8 cellular contexts compared by ENCODE assay signal in the genomic region with DNA sequence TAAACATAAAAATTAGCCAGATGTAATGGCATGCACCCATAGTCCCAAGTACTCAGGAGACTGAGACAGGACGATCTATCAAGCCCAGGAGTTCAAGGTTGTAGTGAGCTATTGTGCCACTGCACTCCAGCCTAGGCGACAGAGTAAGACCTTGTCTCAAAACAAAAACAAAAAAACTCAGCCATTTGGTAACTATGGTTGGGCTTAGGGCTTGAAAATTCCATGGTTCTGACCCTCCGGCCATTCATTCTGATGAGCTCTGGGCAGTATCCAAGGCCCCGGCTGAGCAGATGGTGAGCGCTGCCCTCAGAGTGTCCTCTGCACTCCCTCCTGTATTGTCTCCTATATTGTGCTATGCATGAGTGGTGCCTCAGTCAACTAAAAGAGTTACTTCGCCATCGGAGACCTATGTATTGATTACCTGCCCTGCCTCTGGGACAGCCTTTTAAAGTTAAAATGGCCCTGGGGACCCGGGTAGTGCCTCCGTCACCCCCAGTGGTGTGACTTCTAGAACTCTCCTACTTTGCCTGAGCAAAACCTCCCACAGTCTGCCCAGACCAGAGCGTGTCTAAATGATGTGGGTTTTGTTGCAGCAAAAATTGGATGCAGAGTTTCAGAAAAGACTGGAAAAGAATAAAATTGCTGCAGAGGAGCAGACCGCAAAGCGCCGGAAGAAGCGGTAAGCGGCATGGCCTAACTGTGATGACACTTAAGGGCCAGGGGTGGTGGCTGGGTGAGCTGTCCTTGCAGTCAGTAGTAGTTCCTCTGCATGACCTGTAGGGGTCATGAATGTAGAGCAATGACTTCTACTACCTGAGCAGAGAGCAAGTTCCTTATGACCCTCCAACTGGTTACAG. TPM values are rescaled to one million over a fixed set of nuclear protein-coding genes. Genes with fewer than 3 reads are reported as not detected.
A peak's percentile ranks its signal among the peaks of the same experiment; 100 is the strongest.
DNase-seq lines count a peak whose midpoint lies in the region; ATAC-seq and TF ChIP-seq lines count a peak whose summit lies in the region.

No MANE protein-coding gene starts in this region.

- H3K9me3 ChIP-seq in DND-41 (ENCODE audit: insufficient read depth, low read length, severe bottlenecking) (no peaks in the 10 kb centered on the region), trophoblast cell (ENCODE audit: insufficient read depth, low read depth, low read length) (no peaks in the 10 kb centered on the region)

- H3K4me3 ChIP-seq in DND-41 (ENCODE audit: low read depth in 1 of 2, low read length in 2 of 2) = no peak overlapping the region
- H3K4me3 ChIP-seq in fibroblast of pulmonary artery (replicated peaks; ENCODE audit: low read depth, low read length) = no peak overlapping the region
- no peak overlapping the region for H3K4me3 ChIP-seq in trophoblast cell (ENCODE audit: low read depth, low read length)

- H2BK120ac ChIP-seq in trophoblast cell (ENCODE audit: insufficient read depth, low read length, poor library complexity) = no peak overlapping the region

- H4K20me1 ChIP-seq in DND-41 (ENCODE audit: insufficient read depth, low read length) = peaks cover 8% of the 10 kb centered on the region; the same call in 1 of the 2 replicates

- TF ChIP-seq CTCF in DND-41 (IDR thresholded peaks at IDR 0.05; ENCODE audit: borderline replicate concordance, extremely low read depth, low read length, poor library complexity, severe bottlenecking) (peak; percentile 79), fibroblast of pulmonary artery (IDR thresholded peaks at IDR 0.05; ENCODE audit: low read length, missing control alignments) (peak; percentile 69)

- H3K79me2 ChIP-seq in DND-41 (ENCODE audit: insufficient read depth, low read length) (peaks cover 3% of the 10 kb centered on the region; the same call in 1 of the 2 replicates), trophoblast cell (ENCODE audit: control insufficient read depth, insufficient read depth, low read length, poor library complexity) (no peaks in the 10 kb centered on the region)

- no peak overlapping the region for H2BK5ac ChIP-seq in trophoblast cell (ENCODE audit: low read depth, low read length, poor library complexity)

- DNase-seq in DND-41 (peak; percentile 36), NCI-H774 (lab: John Stamatoyannopoulos, UW) (peak; percentile 13), activated T-cell treated with anti-CD3 and anti-CD28 coated beads for 1 hour (ENCODE audit: low read depth) (peak; percentile 22), fibroblast of pulmonary artery (ENCODE audit: low read depth) (peak; percentile 69), trophoblast cell (peak; percentile 69 to 81), midbrain (lab: John Stamatoyannopoulos, UW) (no peak)

- ATAC-seq in DND-41 (ENCODE audit: insufficient read depth, low read depth) (peak; percentile 97), GM19467 (IDR thresholded peaks at IDR 0.05; ENCODE audit: unreplicated experiment) (peak; percentile 74), HG03457 (IDR thresholded peaks at IDR 0.05; ENCODE audit: unreplicated experiment) (peak; percentile 61)

- H3K23ac ChIP-seq in trophoblast cell (ENCODE audit: low read length) = no peak overlapping the region

- H3K27me3 ChIP-seq in DND-41 (ENCODE audit: insufficient read depth, low read length, poor library complexity) (no peaks in the 10 kb centered on the region), trophoblast cell (ENCODE audit: insufficient read depth, low read length) (no peaks in the 10 kb centered on the region)

- no peak overlapping the region for H3K18ac ChIP-seq in trophoblast cell (ENCODE audit: low read length)

- H4K91ac ChIP-seq in trophoblast cell (ENCODE audit: low read depth, low read length) = no peak overlapping the region

- H3K27ac ChIP-seq in DND-41 (ENCODE audit: low read length) = no peak overlapping the region
- H3K27ac ChIP-seq in trophoblast cell (ENCODE audit: low read depth, low read length) = no peak overlapping the region

- no peak overlapping the region for H4K8ac ChIP-seq in trophoblast cell (ENCODE audit: low read depth, low read length)

- H3K36me3 ChIP-seq in DND-41 (ENCODE audit: insufficient read depth, low read length) = peaks cover 94% of the 10 kb centered on the region
- peaks cover 60 to 66% of the 10 kb centered on the region in 2 experiments for H3K36me3 ChIP-seq in trophoblast cell (ENCODE audit: control insufficient read depth in 1 of 2, insufficient read depth in 2 of 2, low read length in 2 of 2)

- H2AK5ac ChIP-seq in trophoblast cell (ENCODE audit: low read length) = no peak overlapping the region

- H3K79me1 ChIP-seq in trophoblast cell (ENCODE audit: low read length) = no peaks in the 10 kb centered on the region

- no peak overlapping the region for H3K4ac ChIP-seq in trophoblast cell (ENCODE audit: low read depth, low read length)

- H3K4me1 ChIP-seq in DND-41 (ENCODE audit: insufficient read depth, low read length) = no peaks in the 10 kb centered on the region
- no peaks in the 10 kb centered on the region for H3K4me1 ChIP-seq in trophoblast cell (ENCODE audit: control insufficient read depth in 1 of 2, insufficient read depth in 2 of 2, low read length in 2 of 2)

- H4K12ac ChIP-seq in trophoblast cell (ENCODE audit: low read depth, low read length) = no peak overlapping the region

- H3K9ac ChIP-seq in DND-41 (ENCODE audit: low read depth, low read length) = no peak overlapping the region
- H3K9ac ChIP-seq in trophoblast cell (ENCODE audit: low read length) = no peak overlapping the region

- no peak overlapping the region for H2BK12ac ChIP-seq in trophoblast cell (ENCODE audit: low read length)

- H2AFZ ChIP-seq in DND-41 (ENCODE audit: low read depth, low read length) = no peak overlapping the region
- no peak overlapping the region for H2AFZ ChIP-seq in trophoblast cell (ENCODE audit: insufficient read depth, low read length, poor library complexity)

- H3K14ac ChIP-seq in trophoblast cell (ENCODE audit: low read length) = no peak overlapping the region

- no CpG with 5 or more reads among the region's 15 CpGs for WGBS in trophoblast cell (ENCODE audit: extremely low coverage, insufficient coverage, insufficient read length)

- no peak overlapping the region for H3K4me2 ChIP-seq in DND-41 (ENCODE audit: insufficient read depth, low read length)
- H3K4me2 ChIP-seq in trophoblast cell (ENCODE audit: low read length) = no peak overlapping the region

RNA-seq across cellular contexts. Expression of a gene that starts 8.1 kb away (rescaled TPM):
- 23.6 and 26.4 TPM in 2 replicates for polyA plus RNA-seq in trophoblast cell (2013)

RNA-seq across cellular contexts. Expression of a gene that starts 29.1 kb away (rescaled TPM):
- polyA plus RNA-seq in trophoblast cell (2013) = 21.6 and 23.0 TPM in 2 replicates

RNA-seq across cellular contexts. Expression of a gene that starts 48.0 kb away (rescaled TPM):
- polyA plus RNA-seq in trophoblast cell (2013) = not detected in 2 replicates
